Comparison of ENCODE assay signal across 21 cellular contexts in the genomic region with DNA sequence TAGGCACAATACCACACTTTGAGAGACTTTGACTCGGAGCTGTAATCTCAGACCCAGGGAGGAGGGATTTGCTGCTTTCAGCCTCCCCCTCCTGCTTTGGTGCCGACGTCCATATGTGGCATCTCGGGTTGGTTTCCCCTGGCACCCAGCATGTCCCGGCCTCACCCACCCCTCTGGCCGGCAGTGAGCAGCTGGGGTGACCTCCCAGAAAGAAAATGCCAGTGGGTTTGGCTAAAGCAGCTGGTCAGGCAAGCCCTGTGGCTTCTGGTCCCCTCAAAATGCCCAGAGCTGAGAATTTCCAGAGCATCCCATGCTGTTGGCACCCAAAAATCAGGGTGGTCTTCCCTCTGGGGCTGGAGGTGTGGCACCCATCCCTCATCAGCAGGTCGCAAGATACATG.
"Had no signal": no experiment of that assay in that cellular context is flagged by ENCODE, and none has a peak within 500 bp of the region (broad histone marks: within the 10 kb centered on the region; RNA-seq: fewer than 3 reads in every experiment).

No MANE protein-coding gene starts in this region.

- H3K27ac ChIP-seq: cardiac muscle cell, thoracic aorta had no signal

- DNase-seq: activated CD4-positive, alpha-beta T cell treated with anti-CD3 and anti-CD28 coated beads for 36 hours; activated CD4-positive, CD25-positive, alpha-beta regulatory T cell; activated CD8-positive, alpha-beta memory T cell treated with anti-CD3 and anti-CD28 coated beads, Interleukin-2, amount 10 ng/mL, durations not matched to agents 7 days and 5 days; activated CD8-positive, alpha-beta T cell treated with anti-CD3 and anti-CD28 coated beads, Interleukin-2, amount 10 ng/mL, durations not matched to agents 7 days and 5 days; activated T-cell treated with anti-CD3 and anti-CD28 coated beads, Interleukin-2, amount 50 U/mL, for 48 hours; cerebellar nuclear complex; effector memory CD8-positive, alpha-beta T cell; hippocampal formation; mesendoderm; ovary; spleen; stimulated activated CD4-positive, alpha-beta T cell treated with anti-CD3 and anti-CD28 coated beads, Interleukin-2, amount 100 ng/mL, for 48 hours; stimulated activated naive CD4-positive, alpha-beta T cell treated with Interleukin-2 at 50 U/mL for 16 hours; trophoblast cell had no signal

- H3K9me3 ChIP-seq: gastroesophageal sphincter, ovary, spleen, thoracic aorta had no signal

- H3K27me3 ChIP-seq: cardiac muscle cell, gastroesophageal sphincter, ovary, spleen had no signal

- H3K4me3 ChIP-seq: cardiac muscle cell, coronary artery, gastroesophageal sphincter, lung, ovary, spleen, thoracic aorta had no signal

- ATAC-seq: activated CD4-positive, alpha-beta T cell treated with anti-CD3 and anti-CD28 coated beads for 36 hours; activated CD8-positive, alpha-beta memory T cell treated with anti-CD3 and anti-CD28 coated beads, Interleukin-2, amount 10 ng/mL, durations not matched to agents 7 days and 5 days; activated CD8-positive, alpha-beta T cell treated with anti-CD3 and anti-CD28 coated beads, Interleukin-2, amount 10 ng/mL, durations not matched to agents 7 days and 5 days; effector memory CD8-positive, alpha-beta T cell; gastroesophageal sphincter; left lobe of liver had no signal

- H3K36me3 ChIP-seq: cardiac muscle cell, gastroesophageal sphincter, ovary, thoracic aorta had no signal

- FAIRE-seq: urothelium cell line had no signal
